In the genomic region with DNA sequence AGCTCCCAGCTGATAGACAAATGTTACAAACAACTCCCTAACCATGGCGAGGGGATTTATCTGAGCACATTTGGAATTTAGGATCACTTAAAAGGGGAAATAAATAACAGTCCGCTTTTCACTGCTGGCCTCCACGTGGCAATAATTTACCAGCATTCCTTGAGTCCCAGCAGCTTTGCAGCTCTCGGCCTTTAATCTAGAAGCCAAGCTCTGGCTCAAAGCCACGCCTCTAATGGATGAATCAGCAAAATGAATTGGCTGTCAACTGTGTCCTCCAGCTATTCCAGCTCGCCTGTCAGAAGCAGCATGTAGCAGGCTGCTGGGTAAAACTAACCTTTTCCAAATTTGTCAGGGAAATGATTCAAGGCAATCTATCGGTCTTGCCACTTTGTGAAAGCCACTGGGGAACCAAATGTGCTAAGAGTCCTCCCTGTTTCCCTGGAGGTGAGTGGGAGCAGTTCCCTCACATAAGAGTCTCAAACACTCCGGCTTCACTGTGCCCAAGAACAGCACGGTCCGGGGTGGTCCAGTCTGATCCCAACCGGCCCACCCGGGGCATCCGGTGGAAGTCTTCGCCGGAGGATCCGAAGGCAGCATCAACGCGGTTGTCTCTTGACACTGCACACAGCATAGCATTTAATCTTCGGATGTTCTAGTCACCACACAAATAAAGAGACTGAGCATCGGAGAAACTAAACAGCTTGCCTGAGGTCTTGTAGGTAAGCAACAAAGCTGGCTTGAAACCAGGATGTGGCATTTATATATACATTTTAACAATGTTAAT, we compare ENCODE assay signal across 1 cellular context.
A peak's percentile ranks its signal among the peaks of the same experiment; 100 is the strongest.
TF ChIP-seq lines count a peak whose summit lies in the region.

No MANE protein-coding gene starts in this region.

TF ChIP-seq in HepG2, 621 proteins besides CTCF, POLR2A, EP300 and RAD21 (continued from another document and continues in another):
- TF ChIP-seq, protein P1, sequence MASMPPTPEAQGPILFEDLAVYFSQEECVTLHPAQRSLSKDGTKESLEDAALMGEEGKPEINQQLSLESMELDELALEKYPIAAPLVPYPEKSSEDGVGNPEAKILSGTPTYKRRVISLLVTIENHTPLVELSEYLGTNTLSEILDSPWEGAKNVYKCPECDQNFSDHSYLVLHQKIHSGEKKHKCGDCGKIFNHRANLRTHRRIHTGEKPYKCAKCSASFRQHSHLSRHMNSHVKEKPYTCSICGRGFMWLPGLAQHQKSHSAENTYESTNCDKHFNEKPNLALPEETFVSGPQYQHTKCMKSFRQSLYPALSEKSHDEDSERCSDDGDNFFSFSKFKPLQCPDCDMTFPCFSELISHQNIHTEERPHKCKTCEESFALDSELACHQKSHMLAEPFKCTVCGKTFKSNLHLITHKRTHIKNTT (CRISPR knock-in tag; IDR thresholded peaks at IDR 0.05) = no peak
- TF ChIP-seq REPIN1 (CRISPR knock-in tag; IDR thresholded peaks at IDR 0.05; ENCODE audit: borderline replicate concordance, low read depth) = peak; percentile 52; the same call in 1 of the 2 replicates
- TF ChIP-seq, protein P2, sequence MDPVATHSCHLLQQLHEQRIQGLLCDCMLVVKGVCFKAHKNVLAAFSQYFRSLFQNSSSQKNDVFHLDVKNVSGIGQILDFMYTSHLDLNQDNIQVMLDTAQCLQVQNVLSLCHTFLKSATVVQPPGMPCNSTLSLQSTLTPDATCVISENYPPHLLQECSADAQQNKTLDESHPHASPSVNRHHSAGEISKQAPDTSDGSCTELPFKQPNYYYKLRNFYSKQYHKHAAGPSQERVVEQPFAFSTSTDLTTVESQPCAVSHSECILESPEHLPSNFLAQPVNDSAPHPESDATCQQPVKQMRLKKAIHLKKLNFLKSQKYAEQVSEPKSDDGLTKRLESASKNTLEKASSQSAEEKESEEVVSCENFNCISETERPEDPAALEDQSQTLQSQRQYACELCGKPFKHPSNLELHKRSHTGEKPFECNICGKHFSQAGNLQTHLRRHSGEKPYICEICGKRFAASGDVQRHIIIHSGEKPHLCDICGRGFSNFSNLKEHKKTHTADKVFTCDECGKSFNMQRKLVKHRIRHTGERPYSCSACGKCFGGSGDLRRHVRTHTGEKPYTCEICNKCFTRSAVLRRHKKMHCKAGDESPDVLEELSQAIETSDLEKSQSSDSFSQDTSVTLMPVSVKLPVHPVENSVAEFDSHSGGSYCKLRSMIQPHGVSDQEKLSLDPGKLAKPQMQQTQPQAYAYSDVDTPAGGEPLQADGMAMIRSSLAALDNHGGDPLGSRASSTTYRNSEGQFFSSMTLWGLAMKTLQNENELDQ (CRISPR knock-in tag; IDR thresholded peaks at IDR 0.05; ENCODE audit: borderline replicate concordance) = no peak; the same call in 1 of the 2 replicates
- TF ChIP-seq ZFP82 (CRISPR knock-in tag; IDR thresholded peaks at IDR 0.05; ENCODE audit: borderline replicate concordance) = no peak
- TF ChIP-seq, protein P3, sequence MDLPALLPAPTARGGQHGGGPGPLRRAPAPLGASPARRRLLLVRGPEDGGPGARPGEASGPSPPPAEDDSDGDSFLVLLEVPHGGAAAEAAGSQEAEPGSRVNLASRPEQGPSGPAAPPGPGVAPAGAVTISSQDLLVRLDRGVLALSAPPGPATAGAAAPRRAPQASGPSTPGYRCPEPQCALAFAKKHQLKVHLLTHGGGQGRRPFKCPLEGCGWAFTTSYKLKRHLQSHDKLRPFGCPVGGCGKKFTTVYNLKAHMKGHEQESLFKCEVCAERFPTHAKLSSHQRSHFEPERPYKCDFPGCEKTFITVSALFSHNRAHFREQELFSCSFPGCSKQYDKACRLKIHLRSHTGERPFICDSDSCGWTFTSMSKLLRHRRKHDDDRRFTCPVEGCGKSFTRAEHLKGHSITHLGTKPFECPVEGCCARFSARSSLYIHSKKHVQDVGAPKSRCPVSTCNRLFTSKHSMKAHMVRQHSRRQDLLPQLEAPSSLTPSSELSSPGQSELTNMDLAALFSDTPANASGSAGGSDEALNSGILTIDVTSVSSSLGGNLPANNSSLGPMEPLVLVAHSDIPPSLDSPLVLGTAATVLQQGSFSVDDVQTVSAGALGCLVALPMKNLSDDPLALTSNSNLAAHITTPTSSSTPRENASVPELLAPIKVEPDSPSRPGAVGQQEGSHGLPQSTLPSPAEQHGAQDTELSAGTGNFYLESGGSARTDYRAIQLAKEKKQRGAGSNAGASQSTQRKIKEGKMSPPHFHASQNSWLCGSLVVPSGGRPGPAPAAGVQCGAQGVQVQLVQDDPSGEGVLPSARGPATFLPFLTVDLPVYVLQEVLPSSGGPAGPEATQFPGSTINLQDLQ (CRISPR knock-in tag; IDR thresholded peaks at IDR 0.05) = no peak
- TF ChIP-seq ZIK1 (CRISPR knock-in tag; IDR thresholded peaks at IDR 0.05; ENCODE audit: borderline replicate concordance, low read depth) = no peak
- TF ChIP-seq ZNF12 (CRISPR knock-in tag; IDR thresholded peaks at IDR 0.05) = no peak; the same call in 1 of the 2 replicates
- no peak for TF ChIP-seq PTBP1 (IDR thresholded peaks at IDR 0.05; ENCODE audit: low read depth, low read length, poor library complexity, severe bottlenecking)
- TF ChIP-seq, protein P4, sequence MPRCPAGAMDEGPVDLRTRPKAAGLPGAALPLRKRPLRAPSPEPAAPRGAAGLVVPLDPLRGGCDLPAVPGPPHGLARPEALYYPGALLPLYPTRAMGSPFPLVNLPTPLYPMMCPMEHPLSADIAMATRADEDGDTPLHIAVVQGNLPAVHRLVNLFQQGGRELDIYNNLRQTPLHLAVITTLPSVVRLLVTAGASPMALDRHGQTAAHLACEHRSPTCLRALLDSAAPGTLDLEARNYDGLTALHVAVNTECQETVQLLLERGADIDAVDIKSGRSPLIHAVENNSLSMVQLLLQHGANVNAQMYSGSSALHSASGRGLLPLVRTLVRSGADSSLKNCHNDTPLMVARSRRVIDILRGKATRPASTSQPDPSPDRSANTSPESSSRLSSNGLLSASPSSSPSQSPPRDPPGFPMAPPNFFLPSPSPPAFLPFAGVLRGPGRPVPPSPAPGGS (CRISPR knock-in tag; IDR thresholded peaks at IDR 0.05) = peak; percentile 70
- no peak for TF ChIP-seq TCF7L2 (IDR thresholded peaks at IDR 0.05; ENCODE audit: low read depth, low read length)
- TF ChIP-seq ZFP37 (CRISPR knock-in tag; IDR thresholded peaks at IDR 0.05; ENCODE audit: borderline replicate concordance) = peak; percentile 96
- TF ChIP-seq NFRKB (IDR thresholded peaks at IDR 0.05) = no peak
- TF ChIP-seq, protein P5, sequence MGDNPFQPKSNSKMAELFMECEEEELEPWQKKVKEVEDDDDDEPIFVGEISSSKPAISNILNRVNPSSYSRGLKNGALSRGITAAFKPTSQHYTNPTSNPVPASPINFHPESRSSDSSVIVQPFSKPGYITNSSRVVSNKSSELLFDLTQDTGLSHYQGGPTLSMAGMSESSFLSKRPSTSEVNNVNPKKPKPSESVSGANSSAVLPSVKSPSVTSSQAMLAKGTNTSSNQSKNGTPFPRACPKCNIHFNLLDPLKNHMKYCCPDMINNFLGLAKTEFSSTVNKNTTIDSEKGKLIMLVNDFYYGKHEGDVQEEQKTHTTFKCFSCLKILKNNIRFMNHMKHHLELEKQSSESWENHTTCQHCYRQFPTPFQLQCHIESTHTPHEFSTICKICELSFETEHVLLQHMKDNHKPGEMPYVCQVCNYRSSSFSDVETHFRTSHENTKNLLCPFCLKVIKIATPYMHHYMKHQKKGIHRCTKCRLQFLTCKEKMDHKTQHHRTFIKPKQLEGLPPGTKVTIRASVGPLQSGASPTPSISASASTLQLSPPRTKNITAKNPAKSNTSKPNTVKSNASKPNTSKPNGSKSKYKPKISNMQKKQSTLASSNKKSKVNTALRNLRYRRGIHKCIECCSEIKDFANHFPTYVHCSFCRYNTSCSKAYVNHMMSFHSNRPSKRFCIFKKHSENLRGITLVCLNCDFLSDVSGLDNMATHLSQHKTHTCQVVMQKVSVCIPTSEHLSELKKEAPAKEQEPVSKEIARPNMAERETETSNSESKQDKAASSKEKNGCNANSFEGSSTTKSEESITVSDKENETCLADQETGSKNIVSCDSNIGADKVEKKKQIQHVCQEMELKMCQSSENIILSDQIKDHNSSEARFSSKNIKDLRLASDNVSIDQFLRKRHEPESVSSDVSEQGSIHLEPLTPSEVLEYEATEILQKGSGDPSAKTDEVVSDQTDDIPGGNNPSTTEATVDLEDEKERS (CRISPR knock-in tag; IDR thresholded peaks at IDR 0.05) = peak; percentile 88; the same call in 1 of the 2 replicates
- TF ChIP-seq, protein P6, sequence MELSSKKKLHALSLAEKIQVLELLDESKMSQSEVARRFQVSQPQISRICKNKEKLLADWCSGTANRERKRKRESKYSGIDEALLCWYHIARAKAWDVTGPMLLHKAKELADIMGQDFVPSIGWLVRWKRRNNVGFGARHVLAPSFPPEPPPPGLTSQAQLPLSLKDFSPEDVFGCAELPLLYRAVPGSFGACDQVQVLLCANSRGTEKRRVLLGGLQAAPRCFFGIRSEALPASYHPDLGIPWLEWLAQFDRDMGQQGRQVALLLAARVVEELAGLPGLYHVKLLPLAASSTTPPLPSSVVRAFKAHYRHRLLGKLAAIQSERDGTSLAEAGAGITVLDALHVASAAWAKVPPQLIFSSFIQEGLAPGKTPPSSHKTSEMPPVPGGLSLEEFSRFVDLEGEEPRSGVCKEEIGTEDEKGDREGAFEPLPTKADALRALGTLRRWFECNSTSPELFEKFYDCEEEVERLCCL (CRISPR knock-in tag; IDR thresholded peaks at IDR 0.05; ENCODE audit: borderline replicate concordance) = no peak
- no peak; the same call in 1 of the 2 replicates for TF ChIP-seq AHR (CRISPR knock-in tag; IDR thresholded peaks at IDR 0.05)
- TF ChIP-seq ZFP41 (CRISPR knock-in tag; IDR thresholded peaks at IDR 0.05; ENCODE audit: borderline replicate concordance) = no peak
- TF ChIP-seq, protein P7, sequence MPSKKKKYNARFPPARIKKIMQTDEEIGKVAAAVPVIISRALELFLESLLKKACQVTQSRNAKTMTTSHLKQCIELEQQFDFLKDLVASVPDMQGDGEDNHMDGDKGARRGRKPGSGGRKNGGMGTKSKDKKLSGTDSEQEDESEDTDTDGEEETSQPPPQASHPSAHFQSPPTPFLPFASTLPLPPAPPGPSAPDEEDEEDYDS (CRISPR knock-in tag; IDR thresholded peaks at IDR 0.05) = peak; percentile 88
- TF ChIP-seq MED1 (CRISPR knock-in tag; IDR thresholded peaks at IDR 0.05) = peak; percentile 87
- TF ChIP-seq ZNF556 (CRISPR knock-in tag; IDR thresholded peaks at IDR 0.05; ENCODE audit: borderline replicate concordance) = no peak
- TF ChIP-seq TBX2 (CRISPR knock-in tag; IDR thresholded peaks at IDR 0.05; ENCODE audit: borderline replicate concordance) = peak; percentile 89
- TF ChIP-seq KMT2B (CRISPR knock-in tag; IDR thresholded peaks at IDR 0.05) = peak; percentile 88
- TF ChIP-seq HNRNPLL (IDR thresholded peaks at IDR 0.05; ENCODE audit: low read depth, low read length, poor library complexity, severe bottlenecking) = no peak
- no peak for TF ChIP-seq ZNF251 (CRISPR knock-in tag; IDR thresholded peaks at IDR 0.05)
- peak; percentile 66; the same call in 1 of the 2 replicates for TF ChIP-seq SP4 (CRISPR knock-in tag; IDR thresholded peaks at IDR 0.05)
- TF ChIP-seq, protein P8, sequence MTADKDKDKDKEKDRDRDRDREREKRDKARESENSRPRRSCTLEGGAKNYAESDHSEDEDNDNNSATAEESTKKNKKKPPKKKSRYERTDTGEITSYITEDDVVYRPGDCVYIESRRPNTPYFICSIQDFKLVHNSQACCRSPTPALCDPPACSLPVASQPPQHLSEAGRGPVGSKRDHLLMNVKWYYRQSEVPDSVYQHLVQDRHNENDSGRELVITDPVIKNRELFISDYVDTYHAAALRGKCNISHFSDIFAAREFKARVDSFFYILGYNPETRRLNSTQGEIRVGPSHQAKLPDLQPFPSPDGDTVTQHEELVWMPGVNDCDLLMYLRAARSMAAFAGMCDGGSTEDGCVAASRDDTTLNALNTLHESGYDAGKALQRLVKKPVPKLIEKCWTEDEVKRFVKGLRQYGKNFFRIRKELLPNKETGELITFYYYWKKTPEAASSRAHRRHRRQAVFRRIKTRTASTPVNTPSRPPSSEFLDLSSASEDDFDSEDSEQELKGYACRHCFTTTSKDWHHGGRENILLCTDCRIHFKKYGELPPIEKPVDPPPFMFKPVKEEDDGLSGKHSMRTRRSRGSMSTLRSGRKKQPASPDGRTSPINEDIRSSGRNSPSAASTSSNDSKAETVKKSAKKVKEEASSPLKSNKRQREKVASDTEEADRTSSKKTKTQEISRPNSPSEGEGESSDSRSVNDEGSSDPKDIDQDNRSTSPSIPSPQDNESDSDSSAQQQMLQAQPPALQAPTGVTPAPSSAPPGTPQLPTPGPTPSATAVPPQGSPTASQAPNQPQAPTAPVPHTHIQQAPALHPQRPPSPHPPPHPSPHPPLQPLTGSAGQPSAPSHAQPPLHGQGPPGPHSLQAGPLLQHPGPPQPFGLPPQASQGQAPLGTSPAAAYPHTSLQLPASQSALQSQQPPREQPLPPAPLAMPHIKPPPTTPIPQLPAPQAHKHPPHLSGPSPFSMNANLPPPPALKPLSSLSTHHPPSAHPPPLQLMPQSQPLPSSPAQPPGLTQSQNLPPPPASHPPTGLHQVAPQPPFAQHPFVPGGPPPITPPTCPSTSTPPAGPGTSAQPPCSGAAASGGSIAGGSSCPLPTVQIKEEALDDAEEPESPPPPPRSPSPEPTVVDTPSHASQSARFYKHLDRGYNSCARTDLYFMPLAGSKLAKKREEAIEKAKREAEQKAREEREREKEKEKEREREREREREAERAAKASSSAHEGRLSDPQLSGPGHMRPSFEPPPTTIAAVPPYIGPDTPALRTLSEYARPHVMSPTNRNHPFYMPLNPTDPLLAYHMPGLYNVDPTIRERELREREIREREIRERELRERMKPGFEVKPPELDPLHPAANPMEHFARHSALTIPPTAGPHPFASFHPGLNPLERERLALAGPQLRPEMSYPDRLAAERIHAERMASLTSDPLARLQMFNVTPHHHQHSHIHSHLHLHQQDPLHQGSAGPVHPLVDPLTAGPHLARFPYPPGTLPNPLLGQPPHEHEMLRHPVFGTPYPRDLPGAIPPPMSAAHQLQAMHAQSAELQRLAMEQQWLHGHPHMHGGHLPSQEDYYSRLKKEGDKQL (CRISPR knock-in tag; IDR thresholded peaks at IDR 0.05; ENCODE audit: low read depth) = no peak; the same call in 1 of the 2 replicates
- TF ChIP-seq ZNF530 (CRISPR knock-in tag; IDR thresholded peaks at IDR 0.05; ENCODE audit: low read depth) = no peak
- peak; percentile 58; the same call in 1 of the 2 replicates for TF ChIP-seq TAF1 (CRISPR knock-in tag; IDR thresholded peaks at IDR 0.05)
- TF ChIP-seq, protein P9, sequence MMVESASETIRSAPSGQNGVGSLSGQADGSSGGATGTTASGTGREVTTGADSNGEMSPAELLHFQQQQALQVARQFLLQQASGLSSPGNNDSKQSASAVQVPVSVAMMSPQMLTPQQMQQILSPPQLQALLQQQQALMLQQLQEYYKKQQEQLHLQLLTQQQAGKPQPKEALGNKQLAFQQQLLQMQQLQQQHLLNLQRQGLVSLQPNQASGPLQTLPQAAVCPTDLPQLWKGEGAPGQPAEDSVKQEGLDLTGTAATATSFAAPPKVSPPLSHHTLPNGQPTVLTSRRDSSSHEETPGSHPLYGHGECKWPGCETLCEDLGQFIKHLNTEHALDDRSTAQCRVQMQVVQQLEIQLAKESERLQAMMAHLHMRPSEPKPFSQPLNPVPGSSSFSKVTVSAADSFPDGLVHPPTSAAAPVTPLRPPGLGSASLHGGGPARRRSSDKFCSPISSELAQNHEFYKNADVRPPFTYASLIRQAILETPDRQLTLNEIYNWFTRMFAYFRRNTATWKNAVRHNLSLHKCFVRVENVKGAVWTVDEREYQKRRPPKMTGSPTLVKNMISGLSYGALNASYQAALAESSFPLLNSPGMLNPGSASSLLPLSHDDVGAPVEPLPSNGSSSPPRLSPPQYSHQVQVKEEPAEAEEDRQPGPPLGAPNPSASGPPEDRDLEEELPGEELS (CRISPR knock-in tag; IDR thresholded peaks at IDR 0.05) = peak; percentile 79
- TF ChIP-seq SSRP1 (CRISPR knock-in tag; IDR thresholded peaks at IDR 0.05) = peak; percentile 37; the same call in 1 of the 2 replicates
- TF ChIP-seq SALL1 (CRISPR knock-in tag; IDR thresholded peaks at IDR 0.05) = peak; percentile 94
- no peak for TF ChIP-seq ZNF484 (CRISPR knock-in tag; IDR thresholded peaks at IDR 0.05; ENCODE audit: borderline replicate concordance, low read depth)
